In the genomic region with DNA sequence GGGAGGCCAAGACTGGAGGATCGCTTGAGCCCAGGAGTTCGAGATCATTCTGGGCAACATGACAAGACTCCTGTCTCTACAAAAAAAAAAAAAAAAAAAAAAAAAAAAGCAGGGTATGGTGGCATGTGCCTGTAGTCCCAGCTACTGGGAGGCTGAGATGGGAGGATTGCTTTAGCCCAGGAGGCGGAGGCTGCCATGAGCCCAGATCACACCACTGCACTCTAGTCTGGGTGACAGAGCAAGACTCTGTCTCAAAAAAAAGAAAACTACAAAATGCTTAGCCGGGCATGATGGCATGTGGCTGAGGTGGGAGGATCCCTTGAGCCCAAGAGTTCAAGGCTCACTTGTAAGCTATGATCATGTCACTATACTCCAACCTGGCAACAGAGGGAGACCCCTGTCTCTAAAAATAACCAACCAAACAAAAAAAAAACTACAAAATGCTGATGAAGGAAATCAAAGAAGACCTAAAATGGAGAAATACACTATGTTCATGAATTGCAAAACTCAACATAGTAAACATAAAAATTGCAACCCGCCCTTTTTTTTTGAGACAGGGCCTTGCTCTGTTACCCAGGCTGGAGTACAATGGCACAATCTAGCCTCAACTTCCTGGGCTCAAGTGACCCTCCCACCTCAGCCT, we compare ENCODE assay signal across 21 cellular contexts. TPM values are rescaled to one million over a fixed set of nuclear protein-coding genes. Genes with fewer than 3 reads are reported as not detected.
DNase-seq lines count a peak whose midpoint lies in the region; ATAC-seq, FAIRE-seq and TF ChIP-seq lines count a peak whose summit lies in the region.
"Had no signal": no experiment of that assay in that cellular context is flagged by ENCODE, and none has a peak within 500 bp of the region (broad histone marks: within the 10 kb centered on the region; RNA-seq: fewer than 3 reads in every experiment).

No MANE protein-coding gene starts in this region.

- TF ChIP-seq CTCF in CD8-positive, alpha-beta T cell (IDR thresholded peaks at IDR 0.05) = no peak
- TF ChIP-seq CTCF in K562 (IDR thresholded peaks at IDR 0.05 in 2 of 3, conservative IDR thresholded peaks at IDR 0.05 in 1 of 3; ENCODE audit: insufficient read depth in 2 of 3, low read depth in 1 of 3, low read length in 3 of 3) = no peak

- no TSS peak for BruUV-seq in K562 (replicated peaks; lab: Mats Ljungman, UMichigan)

- no peak overlapping the region for H3K4me2 ChIP-seq in K562 (ENCODE audit: insufficient read depth, low read length)

- no peaks in the 10 kb centered on the region for H3K9me3 ChIP-seq in CD8-positive, alpha-beta T cell (ENCODE audit: low read length)
- no peaks in the 10 kb centered on the region for H3K9me3 ChIP-seq in K562 (replicated peaks; ENCODE audit: control insufficient read depth, insufficient read depth, low read depth, low read length)

- no peak overlapping the region for H3K9ac ChIP-seq in K562 (ENCODE audit: insufficient read depth in 1 of 2, low read depth in 2 of 2, low read length in 2 of 2)

- H3K36me3 Mint-ChIP-seq in activated CD4-positive, alpha-beta T cell treated with anti-CD3 and anti-CD28 coated beads, Interleukin-2, amount 10 ng/mL, durations not matched to agents 7 days and 5 days (ENCODE audit: low read depth) = peaks cover 8% of the 10 kb centered on the region
- peaks cover 14% of the 10 kb centered on the region for H3K36me3 Mint-ChIP-seq in activated CD4-positive, alpha-beta T cell treated with anti-CD3 and anti-CD28 coated beads, Interleukin-2, amount 10 ng/mL, durations not matched to agents 24 days and 14 days (ENCODE audit: low read depth)
- peaks cover 78% of the 10 kb centered on the region for H3K36me3 Mint-ChIP-seq in CD8-positive, alpha-beta T cell
- peaks cover 6 to 79% (median 16%) of the 10 kb centered on the region in 3 donors for H3K36me3 Mint-ChIP-seq in naive thymus-derived CD8-positive, alpha-beta T cell

- H3K9me1 ChIP-seq in K562 (ENCODE audit: control insufficient read depth, insufficient read depth, low read length) = no peaks in the 10 kb centered on the region

- WGBS in K562 (ENCODE audit: insufficient coverage, low coverage, missing lambda C conversion rate) = 66% methylated on average over 5 of the region's 5 CpGs

- H3K79me2 ChIP-seq in K562 (ENCODE audit: control insufficient read depth, insufficient read depth, low read length) = no peaks in the 10 kb centered on the region

- no peaks in the 10 kb centered on the region for H3K27me3 ChIP-seq in CD8-positive, alpha-beta T cell (ENCODE audit: insufficient read depth, low read length)
- H3K27me3 ChIP-seq in K562 (ENCODE audit: control insufficient read depth in 2 of 2, insufficient read depth in 2 of 2, low read length in 2 of 2) = no peaks in the 10 kb centered on the region

- peak overlapping the region; percentile 43 for H3K27ac Mint-ChIP-seq in activated CD4-positive, alpha-beta T cell treated with anti-CD3 and anti-CD28 coated beads, Interleukin-2, amount 10 ng/mL, durations not matched to agents 7 days and 5 days
- H3K27ac Mint-ChIP-seq in activated CD4-positive, alpha-beta T cell treated with anti-CD3 and anti-CD28 coated beads, Interleukin-2, amount 10 ng/mL, durations not matched to agents 24 days and 14 days = no peak overlapping the region
- H3K27ac Mint-ChIP-seq in CD8-positive, alpha-beta T cell = peak overlapping the region; percentile 42
- H3K27ac Mint-ChIP-seq in naive thymus-derived CD8-positive, alpha-beta T cell = peak overlapping the region; percentile 26 to 90 (median 79)
- H3K27ac Mint-ChIP-seq: HFFc6 had no signal

- no peak overlapping the region for H3K4me3 Mint-ChIP-seq in activated CD4-positive, alpha-beta T cell treated with anti-CD3 and anti-CD28 coated beads, Interleukin-2, amount 10 ng/mL, durations not matched to agents 7 days and 5 days
- H3K4me3 Mint-ChIP-seq in activated CD4-positive, alpha-beta T cell treated with anti-CD3 and anti-CD28 coated beads, Interleukin-2, amount 10 ng/mL, durations not matched to agents 24 days and 14 days = no peak overlapping the region
- H3K4me3 Mint-ChIP-seq in CD8-positive, alpha-beta T cell = no peak overlapping the region
- H3K4me3 Mint-ChIP-seq in naive thymus-derived CD8-positive, alpha-beta T cell = no peak overlapping the region
- H3K4me3 Mint-ChIP-seq: HFFc6 had no signal

- H3K27ac ChIP-seq in CD8-positive, alpha-beta T cell (ENCODE audit: low read depth, low read length) = no peak overlapping the region
- no peak overlapping the region for H3K27ac ChIP-seq in K562 (ENCODE audit: extremely low read depth, low read depth, low read length)

- TF ChIP-seq RAD21 in K562 (CRISPR knock-in tag; conservative IDR thresholded peaks at IDR 0.05 in 1 of 2, IDR thresholded peaks at IDR 0.05 in 1 of 2) = no peak

- no peak overlapping the region for H2AFZ ChIP-seq in K562 (ENCODE audit: low read depth, low read length)

- POLR2A ChIA-PET in activated CD4-positive, alpha-beta T cell treated with anti-CD3 and anti-CD28 coated beads, Interleukin-2, amount 10 ng/mL, durations not matched to agents 7 days and 5 days (lab: Charles Lee) = no interaction called here
- POLR2A ChIA-PET in CD8-positive, alpha-beta T cell (lab: Charles Lee) = no interaction called here
- POLR2A ChIA-PET in K562 (lab: Yijun Ruan, JAX) = interaction anchor here (0.7 to 2.0 kb wide), 3 partner anchors 10 to 18 kb away, joined by 3 to 5 read pairs (median 3); no protein-coding TSS in a partner anchor
- POLR2A ChIA-PET in naive thymus-derived CD8-positive, alpha-beta T cell (lab: Charles Lee) = interaction anchor here (1.0 to 1.7 kb wide), 5 partner anchors 12 to 100 kb away, joined by 3 to 5 read pairs (median 4); a partner anchor contains a TSS

- H3K36me3 ChIP-seq in CD8-positive, alpha-beta T cell (ENCODE audit: insufficient read depth, low read length) = peaks cover 20% of the 10 kb centered on the region
- H3K36me3 ChIP-seq in K562 (ENCODE audit: control insufficient read depth, insufficient read depth, low read length) = no peaks in the 10 kb centered on the region

- TF ChIP-seq POLR2A in K562 (conservative IDR thresholded peaks at IDR 0.05) = no peak

- no peaks in the 10 kb centered on the region for H3K27me3 Mint-ChIP-seq in activated CD4-positive, alpha-beta T cell treated with anti-CD3 and anti-CD28 coated beads, Interleukin-2, amount 10 ng/mL, durations not matched to agents 7 days and 5 days
- H3K27me3 Mint-ChIP-seq in activated CD4-positive, alpha-beta T cell treated with anti-CD3 and anti-CD28 coated beads, Interleukin-2, amount 10 ng/mL, durations not matched to agents 24 days and 14 days = no peaks in the 10 kb centered on the region
- H3K27me3 Mint-ChIP-seq in CD8-positive, alpha-beta T cell (ENCODE audit: low read depth) = no peaks in the 10 kb centered on the region
- H3K27me3 Mint-ChIP-seq in naive thymus-derived CD8-positive, alpha-beta T cell = no peaks in the 10 kb centered on the region

- H3K4me3 ChIP-seq in CD8-positive, alpha-beta T cell (ENCODE audit: low read depth, low read length) = no peak overlapping the region
- H3K4me3 ChIP-seq in K562 = no peak overlapping the region

- no peak for ATAC-seq in CD8-positive, alpha-beta T cell
- ATAC-seq in K562 = no peak
- ATAC-seq in naive thymus-derived CD8-positive, alpha-beta T cell = no peak
- no peak for ATAC-seq in GM21723 (IDR thresholded peaks at IDR 0.05; ENCODE audit: unreplicated experiment)
- ATAC-seq: Panc1 had no signal

- intact Hi-C loops in activated CD4-positive, alpha-beta T cell treated with anti-CD3 and anti-CD28 coated beads, Interleukin-2, amount 10 ng/mL, durations not matched to agents 24 days and 14 days (cut with micrococcal nuclease) = no loop called here
- intact Hi-C loops in CD8-positive, alpha-beta T cell (cut with DNase I, micrococcal nuclease) = no loop called here
- intact Hi-C loops in K562 (cut with micrococcal nuclease) = no loop called here

- no peak for TF ChIP-seq EP300 in K562 (IDR thresholded peaks at IDR 0.05; ENCODE audit: low read length)

- in situ Hi-C loops in K562 (cut with MboI) = no loop called here

- no peaks in the 10 kb centered on the region for H3K4me1 Mint-ChIP-seq in activated CD4-positive, alpha-beta T cell treated with anti-CD3 and anti-CD28 coated beads, Interleukin-2, amount 10 ng/mL, durations not matched to agents 7 days and 5 days
- H3K4me1 Mint-ChIP-seq in activated CD4-positive, alpha-beta T cell treated with anti-CD3 and anti-CD28 coated beads, Interleukin-2, amount 10 ng/mL, durations not matched to agents 24 days and 14 days = peaks cover 2% of the 10 kb centered on the region
- peaks cover 20% of the 10 kb centered on the region for H3K4me1 Mint-ChIP-seq in CD8-positive, alpha-beta T cell (ENCODE audit: low read depth)
- peaks cover 13 to 51% (median 25%) of the 10 kb centered on the region in 4 donors for H3K4me1 Mint-ChIP-seq in naive thymus-derived CD8-positive, alpha-beta T cell

- H4K20me1 ChIP-seq in K562 (replicated peaks; ENCODE audit: control insufficient read depth, insufficient read depth, low read length) = no peaks in the 10 kb centered on the region

- no peaks in the 10 kb centered on the region for H3K4me1 ChIP-seq in CD8-positive, alpha-beta T cell (ENCODE audit: insufficient read depth, low read length)
- H3K4me1 ChIP-seq in K562 (replicated peaks in 1 of 2; ENCODE audit: control insufficient read depth in 2 of 2, insufficient read depth in 2 of 2, low read length in 2 of 2) = no peaks in the 10 kb centered on the region

- peaks cover 3% of the 10 kb centered on the region for H3K9me3 Mint-ChIP-seq in activated CD4-positive, alpha-beta T cell treated with anti-CD3 and anti-CD28 coated beads, Interleukin-2, amount 10 ng/mL, durations not matched to agents 7 days and 5 days
- H3K9me3 Mint-ChIP-seq in activated CD4-positive, alpha-beta T cell treated with anti-CD3 and anti-CD28 coated beads, Interleukin-2, amount 10 ng/mL, durations not matched to agents 24 days and 14 days = peaks cover 6% of the 10 kb centered on the region
- no peaks in the 10 kb centered on the region for H3K9me3 Mint-ChIP-seq in CD8-positive, alpha-beta T cell
- H3K9me3 Mint-ChIP-seq in naive thymus-derived CD8-positive, alpha-beta T cell = no peaks in the 10 kb centered on the region
- H3K9me3 Mint-ChIP-seq: HFFc6 had no signal

- DNase-seq in activated CD4-positive, alpha-beta T cell treated with anti-CD3 and anti-CD28 coated beads, Interleukin-2, amount 10 ng/mL, durations not matched to agents 7 days and 5 days = no peak
- DNase-seq in activated CD4-positive, alpha-beta T cell treated with anti-CD3 and anti-CD28 coated beads, Interleukin-2, amount 10 ng/mL, durations not matched to agents 24 days and 14 days = no peak
- no peak for DNase-seq in CD8-positive, alpha-beta T cell
- DNase-seq in K562 (ENCODE audit: extremely low read depth in 1 of 4, low spot score in 3 of 4) (no peak), cerebellar cortex (ENCODE audit: low spot score) (no peak), NCI-H2171 (lab: John Stamatoyannopoulos, UW) (no peak)
- DNase-seq in naive thymus-derived CD8-positive, alpha-beta T cell = no peak
- DNase-seq: 8988T, DMS79 treated with DMSO at 0.1 percent for 48 hours, HFFc6, NCI-H1436, NCI-H1930, NCI-H446, NCI-H69 had no signal

- CTCF ChIA-PET in activated CD4-positive, alpha-beta T cell treated with anti-CD3 and anti-CD28 coated beads, Interleukin-2, amount 10 ng/mL, durations not matched to agents 7 days and 5 days (lab: Charles Lee) = interaction anchor here (1.0 kb wide), 1 partner anchor 11 kb away, joined by 3 read pairs; no protein-coding TSS in a partner anchor
- CTCF ChIA-PET in CD8-positive, alpha-beta T cell (lab: Charles Lee) = interaction anchor here (1.2 kb wide), 1 partner anchor 16 kb away, joined by 3 read pairs; no protein-coding TSS in a partner anchor
- CTCF ChIA-PET in K562 (lab: Yijun Ruan, JAX; ENCODE audit: low intra/inter-chr PET ratio) = no interaction called here

- FAIRE-seq in K562 (lab: Jason Lieb, UNC) = no peak

RNA-seq across cellular contexts. Expression of a gene that starts 20.4 kb away (rescaled TPM):
- 1 to 10 TPM; 8.2 TPM for total RNA-seq in activated CD4-positive, alpha-beta T cell treated with anti-CD3 and anti-CD28 coated beads, Interleukin-2, amount 10 ng/mL, durations not matched to agents 7 days and 5 days
- total RNA-seq in activated CD4-positive, alpha-beta T cell treated with anti-CD3 and anti-CD28 coated beads, Interleukin-2, amount 10 ng/mL, durations not matched to agents 24 days and 14 days = 4.8 and 5.0 TPM in 2 replicates
- 10 to 100 TPM; 20.9 to 21.3 TPM for total RNA-seq in CD8-positive, alpha-beta T cell
- total RNA-seq in K562 (2011; cell fraction: chromatin; rRNA removed; ENCODE audit: low replicate concordance) = not detected in 2 replicates
- not detected in 2 replicates for total RNA-seq in K562 (2011; cell fraction: nucleolus; rRNA removed)
- total RNA-seq in K562 (2011; cell fraction: nucleoplasm; rRNA removed) = not detected in 2 replicates
- total RNA-seq in K562 (2014; rRNA removed) (not detected in 2 replicates), K562 (2014; rRNA removed; fragmentation: Illumina TruSeq; extraction: Trizol) (not detected in 2 replicates), K562 (2015; rRNA removed; fragmentation: Illumina TruSeq; extraction: Trizol) (not detected in 2 replicates), K562 (2021) (0.11 TPM in 1 of 2 replicates, not detected in the other)
- polyA plus RNA-seq in K562 (2011; rRNA removed) (not detected in 2 replicates), K562 (2014; fragmentation: Illumina TruSeq; extraction: Trizol) (not detected in 2 replicates), K562 (2014; fragmentation: Nextera tagmentation; extraction: Ambion mirVana) (not detected), K562 (2014; rRNA removed) (not detected in 2 replicates)
- polyA plus RNA-seq in K562 (2011; cell fraction: cytosol; rRNA removed) = not detected in 2 replicates
- polyA plus RNA-seq in K562 (2011; cell fraction: nucleus; rRNA removed) = not detected in 2 replicates
- not detected in 2 replicates for polyA plus RNA-seq in K562 (2012)
- not detected in 2 replicates for polyA minus RNA-seq in K562 (2011; rRNA and poly(A)+ RNA removed)
- not detected in 2 replicates for polyA minus RNA-seq in K562 (2011; cell fraction: cytosol; rRNA and poly(A)+ RNA removed)
- not detected in 2 replicates for polyA minus RNA-seq in K562 (2011; cell fraction: nucleus; rRNA and poly(A)+ RNA removed)
- 10 to 100 TPM; 83.4 to 89.0 TPM for total RNA-seq in naive thymus-derived CD8-positive, alpha-beta T cell
- polyA plus RNA-seq in naive thymus-derived CD8-positive, alpha-beta T cell = 10 to 100 TPM in 1 of 3 donors, 1 to 10 TPM in 2; 7.1 to 12.1 (median 7.9) TPM
- total RNA-seq: G401, H4, HFFc6, M059J, SK-MEL-5 had no signal
- polyA plus RNA-seq: BJ had no signal

RNA-seq across cellular contexts. Expression of a gene that starts 44.8 kb away (rescaled TPM):
- total RNA-seq in activated CD4-positive, alpha-beta T cell treated with anti-CD3 and anti-CD28 coated beads, Interleukin-2, amount 10 ng/mL, durations not matched to agents 7 days and 5 days = 10 to 100 TPM; 10.8 to 14.6 TPM
- 37.8 and 40.2 TPM in 2 replicates for total RNA-seq in activated CD4-positive, alpha-beta T cell treated with anti-CD3 and anti-CD28 coated beads, Interleukin-2, amount 10 ng/mL, durations not matched to agents 24 days and 14 days
- total RNA-seq in CD8-positive, alpha-beta T cell = 1 to 10 TPM in 1 of 2 experiments, under 1 TPM in 1; 0.94 to 1.8 TPM
- total RNA-seq in K562 (2011; cell fraction: chromatin; rRNA removed; ENCODE audit: low replicate concordance) = 16.7 and 21.2 TPM in 2 replicates
- 11.3 and 11.4 TPM in 2 replicates for total RNA-seq in K562 (2011; cell fraction: nucleolus; rRNA removed)
- 16.6 and 20.1 TPM in 2 replicates for total RNA-seq in K562 (2011; cell fraction: nucleoplasm; rRNA removed)
- total RNA-seq in K562 (2014; rRNA removed) (19.4 and 22.9 TPM in 2 replicates), K562 (2014; rRNA removed; fragmentation: Illumina TruSeq; extraction: Trizol) (48.8 and 50.2 TPM in 2 replicates), K562 (2015; rRNA removed; fragmentation: Illumina TruSeq; extraction: Trizol) (50.6 and 53.9 TPM in 2 replicates), K562 (2021) (59.3 and 61.3 TPM in 2 replicates)
- polyA plus RNA-seq in K562 (2011; rRNA removed) (42.7 and 51.0 TPM in 2 replicates), K562 (2014; fragmentation: Illumina TruSeq; extraction: Trizol) (37.3 and 45.9 TPM in 2 replicates), K562 (2014; fragmentation: Nextera tagmentation; extraction: Ambion mirVana) (10 to 100 TPM; 59.6 to 82.8 TPM), K562 (2014; rRNA removed) (34.2 and 43.7 TPM in 2 replicates)
- polyA plus RNA-seq in K562 (2011; cell fraction: cytosol; rRNA removed) = 36.2 and 36.6 TPM in 2 replicates
- 10.2 and 11.7 TPM in 2 replicates for polyA plus RNA-seq in K562 (2011; cell fraction: nucleus; rRNA removed)
- 34.6 and 49.3 TPM in 2 replicates for polyA plus RNA-seq in K562 (2012)
- polyA minus RNA-seq in K562 (2011; rRNA and poly(A)+ RNA removed) = 41.9 and 45.6 TPM in 2 replicates
- 13.6 and 15.3 TPM in 2 replicates for polyA minus RNA-seq in K562 (2011; cell fraction: cytosol; rRNA and poly(A)+ RNA removed)
- 3.8 and 6.0 TPM in 2 replicates for polyA minus RNA-seq in K562 (2011; cell fraction: nucleus; rRNA and poly(A)+ RNA removed)
- 1 to 10 TPM; 2.4 to 3.0 TPM for total RNA-seq in naive thymus-derived CD8-positive, alpha-beta T cell
- polyA plus RNA-seq in naive thymus-derived CD8-positive, alpha-beta T cell = 1 to 10 TPM; 3.1 to 4.2 (median 3.9) TPM

RNA-seq across cellular contexts. Expression of a gene that starts 51.2 kb away (rescaled TPM):
- 10 to 100 TPM; 20.3 to 22.8 TPM for total RNA-seq in activated CD4-positive, alpha-beta T cell treated with anti-CD3 and anti-CD28 coated beads, Interleukin-2, amount 10 ng/mL, durations not matched to agents 7 days and 5 days
- total RNA-seq in activated CD4-positive, alpha-beta T cell treated with anti-CD3 and anti-CD28 coated beads, Interleukin-2, amount 10 ng/mL, durations not matched to agents 24 days and 14 days = 28.0 and 29.4 TPM in 2 replicates
- total RNA-seq in CD8-positive, alpha-beta T cell = 10 to 100 TPM; 10.7 to 11.1 TPM
- not detected in 2 replicates for total RNA-seq in K562 (2011; cell fraction: chromatin; rRNA removed; ENCODE audit: low replicate concordance)
- total RNA-seq in K562 (2011; cell fraction: nucleolus; rRNA removed) = not detected in 2 replicates
- total RNA-seq in K562 (2011; cell fraction: nucleoplasm; rRNA removed) = not detected in 2 replicates
- total RNA-seq in K562 (2014; rRNA removed) (not detected in 2 replicates), K562 (2014; rRNA removed; fragmentation: Illumina TruSeq; extraction: Trizol) (not detected in 2 replicates), K562 (2015; rRNA removed; fragmentation: Illumina TruSeq; extraction: Trizol) (not detected in 2 replicates), K562 (2021) (not detected in 2 replicates)
- polyA plus RNA-seq in K562 (2011; rRNA removed) (0.07 TPM in 1 of 2 replicates, not detected in the other), K562 (2014; fragmentation: Illumina TruSeq; extraction: Trizol) (not detected in 2 replicates), K562 (2014; fragmentation: Nextera tagmentation; extraction: Ambion mirVana) (under 1 TPM in 1 of 2 experiments, not detected in 1; 0.08 TPM), K562 (2014; rRNA removed) (not detected in 2 replicates)
- polyA plus RNA-seq in K562 (2011; cell fraction: cytosol; rRNA removed) = 0.13 TPM in 1 of 2 replicates, not detected in the other
- polyA plus RNA-seq in K562 (2011; cell fraction: nucleus; rRNA removed) = 0.13 TPM in 1 of 2 replicates, not detected in the other
- not detected in 2 replicates for polyA plus RNA-seq in K562 (2012)
- polyA minus RNA-seq in K562 (2011; rRNA and poly(A)+ RNA removed) = not detected in 2 replicates
- polyA minus RNA-seq in K562 (2011; cell fraction: cytosol; rRNA and poly(A)+ RNA removed) = not detected in 2 replicates
- polyA minus RNA-seq in K562 (2011; cell fraction: nucleus; rRNA and poly(A)+ RNA removed) = not detected in 2 replicates
- 10 to 100 TPM; 25.0 to 30.4 TPM for total RNA-seq in naive thymus-derived CD8-positive, alpha-beta T cell
- 10 to 100 TPM; 30.2 to 34.5 (median 30.3) TPM for polyA plus RNA-seq in naive thymus-derived CD8-positive, alpha-beta T cell
- total RNA-seq: G401, SK-MEL-5 had no signal

Comparison
In these comparisons a context has a peak if more than half of its experiments do, and no peak if none do; other contexts are left out.
1. RNA of a gene that starts 51.2 kb away (total RNA-seq): 25.0 to 30.4 TPM in naive thymus-derived CD8-positive, alpha-beta T cell, 28.0 to 29.4 TPM in activated CD4-positive, alpha-beta T cell treated with anti-CD3 and anti-CD28 coated beads, Interleukin-2, amount 10 ng/mL, durations not matched to agents 24 days and 14 days, 20.3 to 22.8 TPM in activated CD4-positive, alpha-beta T cell treated with anti-CD3 and anti-CD28 coated beads, Interleukin-2, amount 10 ng/mL, durations not matched to agents 7 days and 5 days and 10.7 to 11.1 TPM in CD8-positive, alpha-beta T cell; not detected in K562; every median in the first group is over 10 times any median in the second.
2. POLR2A ChIA-PET loops: an anchor here in K562 (0.7 to 2.0 kb wide) and naive thymus-derived CD8-positive, alpha-beta T cell (1.0 to 1.7 kb wide); none called in activated CD4-positive, alpha-beta T cell treated with anti-CD3 and anti-CD28 coated beads, Interleukin-2, amount 10 ng/mL, durations not matched to agents 7 days and 5 days and CD8-positive, alpha-beta T cell.